Comparison of ENCODE assay signal across 24 cellular contexts in the genomic region with DNA sequence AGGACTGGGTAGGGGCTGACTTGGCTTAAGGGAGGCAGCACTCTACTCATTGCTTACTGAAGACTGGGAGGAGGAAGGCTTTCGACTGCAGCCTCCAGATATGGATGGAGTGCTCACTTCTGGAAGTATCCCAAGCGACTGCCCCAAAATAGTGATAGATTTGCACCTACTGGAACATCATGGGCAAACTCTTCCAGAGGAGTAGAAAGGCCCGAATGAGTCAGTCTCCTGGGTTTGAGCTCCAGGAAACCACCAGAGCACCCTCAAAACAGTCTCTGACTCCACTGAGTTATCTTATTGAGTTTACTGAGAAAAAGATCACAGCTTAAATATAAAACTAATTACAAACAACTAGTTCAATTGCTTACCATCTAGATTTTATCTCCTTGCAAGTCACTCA. TPM values are rescaled to one million over a fixed set of nuclear protein-coding genes. Genes with fewer than 3 reads are reported as not detected.
DNase-seq lines count a peak whose midpoint lies in the region; ATAC-seq and TF ChIP-seq lines count a peak whose summit lies in the region.
"Had no signal": no experiment of that assay in that cellular context is flagged by ENCODE, and none has a peak within 500 bp of the region (broad histone marks: within the 10 kb centered on the region; RNA-seq: fewer than 3 reads in every experiment).

No MANE protein-coding gene starts in this region.

- no peak overlapping the region for H3K4me3 ChIP-seq in heart right ventricle
- no peak overlapping the region for H3K4me3 ChIP-seq in esophagus muscularis mucosa
- H3K4me3 ChIP-seq in rectal smooth muscle tissue (ENCODE audit: low read length): no peak overlapping the region
- H3K4me3 ChIP-seq in thoracic aorta: no peak overlapping the region
- H3K4me3 ChIP-seq: A549, GM23338, pancreas, testis, vagina had no signal

- TF ChIP-seq EP300 in esophagus muscularis mucosa (IDR thresholded peaks at IDR 0.05): no peak

- CTCF ChIA-PET in RWPE1 (lab: Yijun Ruan, JAX): interaction anchor here (1.2 kb wide), 1 partner anchor 84 kb away, joined by 4 read pairs; no protein-coding TSS in a partner anchor

- ATAC-seq in heart right ventricle: peak in 3 of 8 donors; percentile 2 to 7 (median 6)
- ATAC-seq in left cardiac atrium: no peak
- ATAC-seq in thoracic aorta (ENCODE audit: insufficient number of reproducible peaks, low FRiP score, low read depth): no peak
- no peak for ATAC-seq in sciatic nerve
- ATAC-seq: A549; GM23338; stimulated activated effector memory CD8-positive, alpha-beta T cell treated with anti-CD3 and anti-CD28 coated beads, Interleukin-12 subunit alpha, Interleukin-12 subunit beta, amount 100 ng/mL, for 72 hours had no signal

- POLR2A ChIA-PET in RWPE1 (lab: Yijun Ruan, JAX; ENCODE audit: low non-redundant PET): no interaction called here

- WGBS in heart right ventricle, 2 donors: 59 to 66% methylated on average over 3 of the region's 3 CpGs
- WGBS in esophagus muscularis mucosa: 58% methylated on average over 2 of the region's 3 CpGs

- H3K36me3 ChIP-seq in heart right ventricle: peaks cover 0 to 87% (median 3%) of the 10 kb centered on the region in 9 donors
- H3K36me3 ChIP-seq in esophagus muscularis mucosa: peaks cover 7 to 88% (median 75%) of the 10 kb centered on the region in 4 donors
- H3K36me3 ChIP-seq in rectal smooth muscle tissue (ENCODE audit: control insufficient read depth, insufficient read depth, low read length): peaks cover 6% of the 10 kb centered on the region
- H3K36me3 ChIP-seq in thoracic aorta: peaks cover 67% of the 10 kb centered on the region
- H3K36me3 ChIP-seq: pancreas, vagina had no signal

- TF ChIP-seq CTCF in heart right ventricle (IDR thresholded peaks at IDR 0.05): no peak
- no peak for TF ChIP-seq CTCF in esophagus muscularis mucosa (IDR thresholded peaks at IDR 0.05)
- TF ChIP-seq CTCF in thoracic aorta (IDR thresholded peaks at IDR 0.05): no peak
- TF ChIP-seq CTCF in RWPE1 (conservative IDR thresholded peaks at IDR 0.05; ENCODE audit: low read depth): no peak

- TF ChIP-seq POLR2A in esophagus muscularis mucosa (IDR thresholded peaks at IDR 0.05; ENCODE audit: low read depth): no peak

- H3K9ac ChIP-seq in rectal smooth muscle tissue (ENCODE audit: low read length): no peak overlapping the region

- no peaks in the 10 kb centered on the region for H3K27me3 ChIP-seq in heart right ventricle
- no peaks in the 10 kb centered on the region for H3K27me3 ChIP-seq in esophagus muscularis mucosa
- H3K27me3 ChIP-seq in rectal smooth muscle tissue (ENCODE audit: control insufficient read depth, insufficient read depth, low read length): no peaks in the 10 kb centered on the region
- no peaks in the 10 kb centered on the region for H3K27me3 ChIP-seq in thoracic aorta (replicated peaks; ENCODE audit: insufficient read depth)
- H3K27me3 ChIP-seq: pancreas, testis, vagina had no signal

- H3K9me3 ChIP-seq in heart right ventricle: no peaks in the 10 kb centered on the region
- no peaks in the 10 kb centered on the region for H3K9me3 ChIP-seq in esophagus muscularis mucosa
- H3K9me3 ChIP-seq in thoracic aorta: no peaks in the 10 kb centered on the region
- H3K9me3 ChIP-seq: A549, pancreas, testis, vagina had no signal

- H3K27ac ChIP-seq in heart right ventricle: peak overlapping the region in 9 of 10 donors; percentile 42 to 96 (median 61)
- H3K27ac ChIP-seq in esophagus muscularis mucosa (replicated peaks in 1 of 4): peak overlapping the region; percentile 69 to 91 (median 90)
- peak overlapping the region; percentile 38 for H3K27ac ChIP-seq in rectal smooth muscle tissue (ENCODE audit: low read depth, low read length)
- peak overlapping the region; percentile 27 to 97 for H3K27ac ChIP-seq in thoracic aorta
- H3K27ac ChIP-seq in RWPE1: no peak overlapping the region
- H3K27ac ChIP-seq: A549, pancreas, testis, vagina had no signal

- DNase-seq in heart right ventricle (no peak), left cardiac atrium (no peak), esophagus muscularis mucosa (ENCODE audit: extremely low spot score) (no peak), thoracic aorta (ENCODE audit: low spot score) (no peak), RWPE1 (ENCODE audit: low spot score) (no peak), sciatic nerve (ENCODE audit: low spot score) (no peak), NCI-H2029 treated with DMSO at 0.1 percent for 48 hours (lab: John Stamatoyannopoulos, UW) (no peak)
- DNase-seq: activated CD4-positive, alpha-beta T cell treated with anti-CD3 and anti-CD28 coated beads, Interleukin-2, amount 10 ng/mL, durations not matched to agents 7 days and 5 days; activated effector memory CD4-positive, alpha-beta T cell treated with anti-CD3 and anti-CD28 coated beads, Interleukin-2, amount 50 U/mL, for 16 hours; activated naive CD8-positive, alpha-beta T cell treated with anti-CD3 and anti-CD28 coated beads for 36 hours; activated T-cell treated with anti-CD3 and anti-CD28 coated beads, Interleukin-2, amount 50 U/mL, for 1 hour; aorta; Calu3; cortex of kidney; effector memory CD4-positive, alpha-beta T cell; kidney glomerular epithelial cell; T1000; testis had no signal

- H3K4me1 ChIP-seq in heart right ventricle (peaks cover 3 to 95% (median 56%) of the 10 kb centered on the region in 9 donors), esophagus muscularis mucosa (peaks cover 66 to 81% (median 70%) of the 10 kb centered on the region in 4 donors), rectal smooth muscle tissue (ENCODE audit: control insufficient read depth, insufficient read depth, low read length) (no peaks in the 10 kb centered on the region), thoracic aorta (ENCODE audit: control insufficient read depth in 1 of 2, low read depth in 2 of 2) (peaks cover 0 to 55% of the 10 kb centered on the region in 2 donors)
- H3K4me1 ChIP-seq: testis, vagina had no signal

- intact Hi-C loops in heart right ventricle (cut with DNase I): no loop called here
- intact Hi-C loops in left cardiac atrium (cut with DNase I): no loop called here
- intact Hi-C loops in esophagus muscularis mucosa (cut with DNase I): no loop called here
- intact Hi-C loops in sciatic nerve (cut with DNase I): no loop called here

RNA-seq across cellular contexts. Expression of a gene that starts 37.2 kb away (rescaled TPM):
- total RNA-seq in heart right ventricle (100 to 1,000 TPM; 201 to 467 (median 347) TPM), left cardiac atrium (100 to 1,000 TPM; 161 to 271 TPM), esophagus muscularis mucosa (10 to 100 TPM; 40.7 to 86.8 (median 83.4) TPM), thoracic aorta (100 to 1,000 TPM; 109 to 140 TPM), sciatic nerve (138 TPM)
- 100 to 1,000 TPM; 152 to 247 TPM for polyA plus RNA-seq in heart right ventricle
